In genomic region chr13:36028359-36028758, GRCh38 we compare ENCODE assay signal across 34 cellular contexts.
"Had no signal": no experiment of that assay in that cellular context is flagged by ENCODE, and none has a peak within 500 bp of the region (broad histone marks: within the 10 kb centered on the region; RNA-seq: fewer than 3 reads in every experiment).

No MANE protein-coding gene starts in this region.

- H3K4me1 ChIP-seq: prostate gland, upper lobe of left lung had no signal

- H3K9me3 Mint-ChIP-seq: activated naive CD4-positive, alpha-beta T cell treated with anti-CD3 and anti-CD28 coated beads, Interleukin-2, amount 50 U/mL, for 24 hours; activated T-helper 17 cell treated with anti-CD3 and anti-CD28 coated beads, Interleukin-2, amount 50 U/mL, for 72 hours; nephron progenitor cell had no signal

- FAIRE-seq: endothelial cell of umbilical vein, keratinocyte had no signal

- ATAC-seq: activated naive CD8-positive, alpha-beta T cell treated with anti-CD3 and anti-CD28 coated beads, Interleukin-2, amount 50 U/mL, for 24 hours; activated T-helper 17 cell treated with anti-CD3 and anti-CD28 coated beads, Interleukin-2, amount 50 U/mL, for 72 hours; effector memory CD8-positive, alpha-beta T cell; gastroesophageal sphincter; left cardiac atrium; left ventricle myocardium superior; sciatic nerve; stimulated activated memory B cell treated with anti-CD40 and anti-IgM and Interleukin-4, amounts not matched to agents 10 μg/mL and 1 μg/mL and 100 μg/mL, for 72 hours; stimulated activated naive CD8-positive, alpha-beta T cell treated with anti-CD3 and anti-CD28 coated beads, Interleukin-15, amount 100 ng/mL, for 72 hours had no signal

- H3K4me3 ChIP-seq: gastroesophageal sphincter, hepatocyte, ovary, prostate gland, skin epidermis, upper lobe of left lung, vagina had no signal

- H3K9me3 ChIP-seq: gastroesophageal sphincter, neutrophil, ovary, prostate gland, upper lobe of left lung, vagina had no signal

- H3K36me3 Mint-ChIP-seq: activated naive CD4-positive, alpha-beta T cell treated with anti-CD3 and anti-CD28 coated beads, Interleukin-2, amount 50 U/mL, for 24 hours; naive B cell; stimulated activated memory B cell treated with anti-CD40 and anti-IgM and Interleukin-4, amounts not matched to agents 10 μg/mL and 1 μg/mL and 100 μg/mL, for 72 hours had no signal

- H3K27me3 Mint-ChIP-seq: activated CD4-positive, alpha-beta memory T cell treated with anti-CD3 and anti-CD28 coated beads, Interleukin-2, amount 10 ng/mL, durations not matched to agents 7 days and 5 days; activated CD4-positive, alpha-beta T cell treated with anti-CD3 and anti-CD28 coated beads, Interleukin-2, amount 10 ng/mL, durations not matched to agents 7 days and 5 days; activated naive CD4-positive, alpha-beta T cell treated with anti-CD3 and anti-CD28 coated beads, Interleukin-2, amount 50 U/mL, for 24 hours; activated T-cell treated with anti-CD3 and anti-CD28 coated beads, Interleukin-2, amount 50 U/mL, for 24 hours; activated T-helper 17 cell treated with anti-CD3 and anti-CD28 coated beads, Interleukin-2, amount 50 U/mL, for 72 hours; effector memory CD8-positive, alpha-beta T cell; naive B cell; stimulated activated memory B cell treated with anti-CD40 and anti-IgM and Interleukin-4, amounts not matched to agents 10 μg/mL and 1 μg/mL and 100 μg/mL, for 72 hours; stimulated activated naive CD8-positive, alpha-beta T cell treated with anti-CD3 and anti-CD28 coated beads, Interleukin-15, amount 100 ng/mL, for 72 hours had no signal

- H3K36me3 ChIP-seq: gastroesophageal sphincter, neutrophil, ovary, prostate gland, upper lobe of left lung, vagina had no signal

- H3K4me2 ChIP-seq: hepatocyte had no signal

- H3K27me3 ChIP-seq: gastroesophageal sphincter, hepatocyte, neutrophil, ovary, upper lobe of left lung, vagina had no signal

- H3K79me2 ChIP-seq: hepatocyte had no signal

- DNase-seq: activated CD4-positive, alpha-beta memory T cell treated with anti-CD3 and anti-CD28 coated beads, Interleukin-2, amount 10 ng/mL, durations not matched to agents 7 days and 5 days; activated CD4-positive, alpha-beta T cell treated with anti-CD3 and anti-CD28 coated beads for 1 hour; activated CD4-positive, alpha-beta T cell treated with anti-CD3 and anti-CD28 coated beads, Interleukin-2, amount 10 ng/mL, durations not matched to agents 7 days and 5 days; activated CD8-positive, alpha-beta memory T cell treated with anti-CD3 and anti-CD28 coated beads, Interleukin-2, amount 50 U/mL, for 48 hours; activated gamma-delta T cell treated with Interleukin-2 at 50 U/mL for 16 hours; activated naive CD8-positive, alpha-beta T cell treated with anti-CD3 and anti-CD28 coated beads, Interleukin-2, amount 50 U/mL, for 24 hours; activated T-cell treated with anti-CD3 and anti-CD28 coated beads, Interleukin-2, amount 50 U/mL, for 24 hours; caudate nucleus; cortex of kidney; effector memory CD8-positive, alpha-beta T cell; left cardiac atrium; left ventricle myocardium superior; naive B cell; nephron progenitor cell; ovary; retina; stimulated activated CD4-positive, alpha-beta T cell treated with anti-CD3 and anti-CD28 coated beads, Interleukin-4, amount 100 ng/mL, for 4 hours; stimulated activated CD8-positive, alpha-beta memory T cell treated with anti-CD3 and anti-CD28 coated beads, Interleukin-4, amount 100 ng/mL, for 48 hours; stimulated activated naive CD8-positive, alpha-beta T cell treated with anti-CD3 and anti-CD28 coated beads, Interleukin-15, amount 100 ng/mL, for 72 hours; substantia nigra; T-helper 2 cell; upper lobe of left lung had no signal

- H3K27ac Mint-ChIP-seq: activated CD4-positive, alpha-beta memory T cell treated with anti-CD3 and anti-CD28 coated beads, Interleukin-2, amount 10 ng/mL, durations not matched to agents 7 days and 5 days; activated CD4-positive, alpha-beta T cell treated with anti-CD3 and anti-CD28 coated beads, Interleukin-2, amount 10 ng/mL, durations not matched to agents 7 days and 5 days; activated naive CD4-positive, alpha-beta T cell treated with anti-CD3 and anti-CD28 coated beads, Interleukin-2, amount 50 U/mL, for 24 hours; activated naive CD8-positive, alpha-beta T cell treated with anti-CD3 and anti-CD28 coated beads, Interleukin-2, amount 50 U/mL, for 24 hours; activated T-cell treated with anti-CD3 and anti-CD28 coated beads, Interleukin-2, amount 50 U/mL, for 24 hours; activated T-helper 17 cell treated with anti-CD3 and anti-CD28 coated beads, Interleukin-2, amount 50 U/mL, for 72 hours; effector memory CD8-positive, alpha-beta T cell; nephron progenitor cell; stimulated activated memory B cell treated with anti-CD40 and anti-IgM and Interleukin-4, amounts not matched to agents 10 μg/mL and 1 μg/mL and 100 μg/mL, for 72 hours; stimulated activated naive CD8-positive, alpha-beta T cell treated with anti-CD3 and anti-CD28 coated beads, Interleukin-15, amount 100 ng/mL, for 72 hours had no signal

- H2AFZ ChIP-seq: hepatocyte had no signal

- H3K4me3 Mint-ChIP-seq: activated CD4-positive, alpha-beta memory T cell treated with anti-CD3 and anti-CD28 coated beads, Interleukin-2, amount 10 ng/mL, durations not matched to agents 7 days and 5 days; activated CD4-positive, alpha-beta T cell treated with anti-CD3 and anti-CD28 coated beads, Interleukin-2, amount 10 ng/mL, durations not matched to agents 7 days and 5 days; activated naive CD4-positive, alpha-beta T cell treated with anti-CD3 and anti-CD28 coated beads, Interleukin-2, amount 50 U/mL, for 24 hours; activated naive CD8-positive, alpha-beta T cell treated with anti-CD3 and anti-CD28 coated beads, Interleukin-2, amount 50 U/mL, for 24 hours; activated T-cell treated with anti-CD3 and anti-CD28 coated beads, Interleukin-2, amount 50 U/mL, for 24 hours; activated T-helper 17 cell treated with anti-CD3 and anti-CD28 coated beads, Interleukin-2, amount 50 U/mL, for 72 hours; effector memory CD8-positive, alpha-beta T cell; naive B cell; nephron progenitor cell; stimulated activated memory B cell treated with anti-CD40 and anti-IgM and Interleukin-4, amounts not matched to agents 10 μg/mL and 1 μg/mL and 100 μg/mL, for 72 hours; stimulated activated naive CD8-positive, alpha-beta T cell treated with anti-CD3 and anti-CD28 coated beads, Interleukin-15, amount 100 ng/mL, for 72 hours had no signal

- H3K4me1 Mint-ChIP-seq: activated CD4-positive, alpha-beta memory T cell treated with anti-CD3 and anti-CD28 coated beads, Interleukin-2, amount 10 ng/mL, durations not matched to agents 7 days and 5 days; activated CD4-positive, alpha-beta T cell treated with anti-CD3 and anti-CD28 coated beads, Interleukin-2, amount 10 ng/mL, durations not matched to agents 7 days and 5 days; activated naive CD4-positive, alpha-beta T cell treated with anti-CD3 and anti-CD28 coated beads, Interleukin-2, amount 50 U/mL, for 24 hours; activated naive CD8-positive, alpha-beta T cell treated with anti-CD3 and anti-CD28 coated beads, Interleukin-2, amount 50 U/mL, for 24 hours; activated T-helper 17 cell treated with anti-CD3 and anti-CD28 coated beads, Interleukin-2, amount 50 U/mL, for 72 hours; naive B cell; nephron progenitor cell; stimulated activated memory B cell treated with anti-CD40 and anti-IgM and Interleukin-4, amounts not matched to agents 10 μg/mL and 1 μg/mL and 100 μg/mL, for 72 hours; stimulated activated naive CD8-positive, alpha-beta T cell treated with anti-CD3 and anti-CD28 coated beads, Interleukin-15, amount 100 ng/mL, for 72 hours had no signal

- H3K27ac ChIP-seq: gastroesophageal sphincter, hepatocyte, neutrophil, ovary, prostate gland, skin epidermis, upper lobe of left lung, vagina had no signal
